ENCODE assay signal across 21 cellular contexts in genomic region chr2:134667081-134667480, GRCh38. TPM values are rescaled to one million over a fixed set of nuclear protein-coding genes. Genes with fewer than 3 reads are reported as not detected.
A peak's percentile ranks its signal among the peaks of the same experiment; 100 is the strongest.
DNase-seq lines count a peak whose midpoint lies in the region; ATAC-seq and TF ChIP-seq lines count a peak whose summit lies in the region.
"Had no signal": no experiment of that assay in that cellular context is flagged by ENCODE, and none has a peak within 500 bp of the region (broad histone marks: within the 10 kb centered on the region; RNA-seq: fewer than 3 reads in every experiment).

No MANE protein-coding gene starts in this region.

- WGBS in testis, 2 donors = 91 to 95% methylated on average over 4 of the region's 4 CpGs

- H3K36me3 ChIP-seq in testis (ENCODE audit: low read depth, missing control alignments) = no peaks in the 10 kb centered on the region
- H3K36me3 ChIP-seq: BLaER1, MG63 had no signal

- H3K4me1 Mint-ChIP-seq in activated CD8-positive, alpha-beta memory T cell treated with anti-CD3 and anti-CD28 coated beads, Interleukin-2, amount 10 ng/mL, durations not matched to agents 7 days and 5 days = peaks cover 78% of the 10 kb centered on the region
- H3K4me1 Mint-ChIP-seq in immature natural killer cell (peaks cover 82% of the 10 kb centered on the region in 2 donors), neural crest cell (peaks cover 5% of the 10 kb centered on the region)

- no peak overlapping the region for H3K4me3 ChIP-seq in testis
- H3K4me3 ChIP-seq: BLaER1, MG63 had no signal

- no peaks in the 10 kb centered on the region for H3K36me3 Mint-ChIP-seq in activated CD8-positive, alpha-beta memory T cell treated with anti-CD3 and anti-CD28 coated beads, Interleukin-2, amount 10 ng/mL, durations not matched to agents 7 days and 5 days
- H3K36me3 Mint-ChIP-seq in immature natural killer cell (no peaks in the 10 kb centered on the region), neural crest cell (ENCODE audit: low read depth) (no peaks in the 10 kb centered on the region)

- no peak for TF ChIP-seq CTCF in neural crest cell (conservative IDR thresholded peaks at IDR 0.05)
- no peak for TF ChIP-seq CTCF in testis (IDR thresholded peaks at IDR 0.05)

- no peak for ATAC-seq in activated CD8-positive, alpha-beta memory T cell treated with anti-CD3 and anti-CD28 coated beads, Interleukin-2, amount 10 ng/mL, durations not matched to agents 7 days and 5 days
- ATAC-seq in HG02973 (IDR thresholded peaks at IDR 0.05; ENCODE audit: unreplicated experiment) (no peak), GM21526 (IDR thresholded peaks at IDR 0.05; ENCODE audit: low FRiP score, unreplicated experiment) (no peak)

- TF ChIP-seq POLR2A in testis (IDR thresholded peaks at IDR 0.05) = no peak

- H3K9me3 ChIP-seq in testis = no peaks in the 10 kb centered on the region
- H3K9me3 ChIP-seq: BLaER1, MG63 had no signal

- no peak overlapping the region for H3K27ac Mint-ChIP-seq in activated CD8-positive, alpha-beta memory T cell treated with anti-CD3 and anti-CD28 coated beads, Interleukin-2, amount 10 ng/mL, durations not matched to agents 7 days and 5 days
- H3K27ac Mint-ChIP-seq in immature natural killer cell (peak overlapping the region; percentile 90 to 99 (median 93)), neural crest cell (ENCODE audit: unreplicated experiment) (peak overlapping the region; percentile 12)

- H3K27me3 ChIP-seq in testis = no peaks in the 10 kb centered on the region
- H3K27me3 ChIP-seq: BLaER1, MG63 had no signal

- H3K4me3 Mint-ChIP-seq in activated CD8-positive, alpha-beta memory T cell treated with anti-CD3 and anti-CD28 coated beads, Interleukin-2, amount 10 ng/mL, durations not matched to agents 7 days and 5 days = no peak overlapping the region
- H3K4me3 Mint-ChIP-seq in immature natural killer cell (peak overlapping the region; percentile 42 to 75 (median 73)), neural crest cell (no peak overlapping the region)

- no peaks in the 10 kb centered on the region for H3K9me3 Mint-ChIP-seq in activated CD8-positive, alpha-beta memory T cell treated with anti-CD3 and anti-CD28 coated beads, Interleukin-2, amount 10 ng/mL, durations not matched to agents 7 days and 5 days (ENCODE audit: low read depth)
- H3K9me3 Mint-ChIP-seq in immature natural killer cell (no peaks in the 10 kb centered on the region), neural crest cell (no peaks in the 10 kb centered on the region)

- peak; percentile 50 for DNase-seq in activated CD8-positive, alpha-beta memory T cell treated with anti-CD3 and anti-CD28 coated beads for 24 hours
- no peak for DNase-seq in activated CD8-positive, alpha-beta memory T cell treated with anti-CD3 and anti-CD28 coated beads, Interleukin-2, amount 10 ng/mL, durations not matched to agents 7 days and 5 days
- DNase-seq in immature natural killer cell (peak in 1 of 3 donors; percentile 11), neural crest cell (ENCODE audit: low read depth, low spot score) (no peak), testis (no peak)
- DNase-seq in stimulated activated CD4-positive, alpha-beta T cell treated with anti-CD3 and anti-CD28 coated beads, Interleukin-12 subunit alpha, Interleukin-12 subunit beta, amount 100 ng/mL, for 4 hours = no peak
- DNase-seq: 8988T, MG63, NCI-H1092 treated with DMSO at 0.1 percent for 48 hours, NCI-H1694 treated with DMSO at 0.1 percent for 48 hours, NCI-H2107, NCI-H226, NCI-H524 treated with DMSO at 0.1 percent for 48 hours, OCI-M1, RPMI8226, SIG-M5 had no signal

- H3K4me1 ChIP-seq in testis = peaks cover 9% of the 10 kb centered on the region

- CTCF ChIA-PET in activated CD8-positive, alpha-beta memory T cell treated with anti-CD3 and anti-CD28 coated beads, Interleukin-2, amount 10 ng/mL, durations not matched to agents 7 days and 5 days (lab: Charles Lee) = interaction anchor here (0.9 to 7.3 kb wide), 2 partner anchors 8 to 46 kb away, joined by 3 to 41 read pairs; no protein-coding TSS in a partner anchor

- intact Hi-C loops in testis (cut with DNase I; ENCODE audit: low total_unique reads) = no loop called here

- H3K27me3 Mint-ChIP-seq in activated CD8-positive, alpha-beta memory T cell treated with anti-CD3 and anti-CD28 coated beads, Interleukin-2, amount 10 ng/mL, durations not matched to agents 7 days and 5 days = peaks cover 26% of the 10 kb centered on the region
- peaks cover 11 to 25% (median 13%) of the 10 kb centered on the region in 3 donors for H3K27me3 Mint-ChIP-seq in immature natural killer cell (ENCODE audit: low read depth in 3 of 3)
- H3K27me3 Mint-ChIP-seq in neural crest cell (ENCODE audit: low read depth) = peaks cover 7% of the 10 kb centered on the region

- H3K27ac ChIP-seq in testis = no peak overlapping the region
- H3K27ac ChIP-seq: BLaER1, KMS-11 had no signal

RNA-seq across cellular contexts. Expression of gene TMEM163, which starts 51.7 kb away (rescaled TPM):
- total RNA-seq in activated CD8-positive, alpha-beta memory T cell treated with anti-CD3 and anti-CD28 coated beads, Interleukin-2, amount 10 ng/mL, durations not matched to agents 7 days and 5 days = 1 to 10 TPM; 2.1 to 2.3 TPM
- polyA plus RNA-seq in immature natural killer cell = 1 to 10 TPM; 1.1 to 5.2 (median 2.8) TPM
- 0.71 and 1.0 TPM in 2 replicates for total RNA-seq in neural crest cell
- total RNA-seq in testis = 10 to 100 TPM; 37.3 to 44.3 TPM
- 24.0 TPM for polyA plus RNA-seq in testis (ENCODE audit: insufficient read depth, low read depth, low replicate concordance)
- total RNA-seq: H4 had no signal

Comparison
In these comparisons a context has a peak if more than half of its experiments do, and no peak if none do; other contexts are left out.
1. H3K4me3 Mint-ChIP-seq: peak in immature natural killer cell (5 of 5); none in activated CD8-positive, alpha-beta memory T cell treated with anti-CD3 and anti-CD28 coated beads, Interleukin-2, amount 10 ng/mL, durations not matched to agents 7 days and 5 days (single experiment) and neural crest cell (single experiment).
2. RNA of gene TMEM163, which starts 51.7 kb away (total RNA-seq): 37.3 to 44.3 TPM in testis; 2.1 to 2.3 TPM in activated CD8-positive, alpha-beta memory T cell treated with anti-CD3 and anti-CD28 coated beads, Interleukin-2, amount 10 ng/mL, durations not matched to agents 7 days and 5 days and 0.71 to 1.0 TPM in neural crest cell; every median in the first group is over 10 times any median in the second.